27 cellular contexts compared by ENCODE assay signal in genomic region chr1:191757003-191757402, GRCh38.
DNase-seq lines count a peak whose midpoint lies in the region; ATAC-seq, FAIRE-seq and TF ChIP-seq lines count a peak whose summit lies in the region.
"Had no signal": no experiment of that assay in that cellular context is flagged by ENCODE, and none has a peak within 500 bp of the region (broad histone marks: within the 10 kb centered on the region; RNA-seq: fewer than 3 reads in every experiment).

No MANE protein-coding gene starts in this region.

- CTCF ChIA-PET in K562 (lab: Yijun Ruan, JAX; ENCODE audit: low intra/inter-chr PET ratio): no interaction called here
- CTCF ChIA-PET in CD4-positive, alpha-beta memory T cell (lab: Charles Lee; ENCODE audit: partially characterized antibody): no interaction called here

- TF ChIP-seq CTCF in BE2C (IDR thresholded peaks at IDR 0.05; ENCODE audit: low read depth, low read length) (no peak), K562 (IDR thresholded peaks at IDR 0.05 in 2 of 3, conservative IDR thresholded peaks at IDR 0.05 in 1 of 3; ENCODE audit: insufficient read depth in 2 of 3, low read depth in 1 of 3, low read length in 3 of 3) (no peak), neural progenitor cell (IDR thresholded peaks at IDR 0.05) (no peak)

- H3K36me3 ChIP-seq in BE2C: no peaks in the 10 kb centered on the region
- H3K36me3 ChIP-seq in MG63: no peaks in the 10 kb centered on the region
- H3K36me3 ChIP-seq in K562 (ENCODE audit: control insufficient read depth, insufficient read depth, low read length): no peaks in the 10 kb centered on the region
- no peaks in the 10 kb centered on the region for H3K36me3 ChIP-seq in neural progenitor cell
- no peaks in the 10 kb centered on the region for H3K36me3 ChIP-seq in CD4-positive, alpha-beta memory T cell (ENCODE audit: insufficient read depth, low read length)
- H3K36me3 ChIP-seq: adrenal gland, cardiac muscle cell, HAP-1, SJCRH30, upper lobe of right lung had no signal

- FAIRE-seq in K562 (lab: Jason Lieb, UNC): peak; percentile 32
- FAIRE-seq: GM12892, small intestine had no signal

- H3K79me2 ChIP-seq in K562 (ENCODE audit: control insufficient read depth, insufficient read depth, low read length) (no peaks in the 10 kb centered on the region), neural progenitor cell (ENCODE audit: low read depth) (no peaks in the 10 kb centered on the region)

- no peaks in the 10 kb centered on the region for H3F3A ChIP-seq in neural progenitor cell (ENCODE audit: low read depth)

- peak; percentile 56; the same call in 2 of the 3 replicates for ATAC-seq in K562
- ATAC-seq in activated T-helper 17 cell treated with anti-CD3 and anti-CD28 coated beads, Interleukin-2, amount 50 U/mL, for 72 hours (replicated peaks): no peak
- no peak for ATAC-seq in activated T-cell treated with anti-CD3 and anti-CD28 coated beads, Interleukin-2, amount 50 U/mL, for 4 hours
- ATAC-seq: activated CD4-positive, alpha-beta T cell treated with anti-CD3 and anti-CD28 coated beads for 36 hours; left colon; upper lobe of right lung had no signal

- TF ChIP-seq RAD21 in K562 (CRISPR knock-in tag; conservative IDR thresholded peaks at IDR 0.05 in 1 of 2, IDR thresholded peaks at IDR 0.05 in 1 of 2): no peak

- H3K27me3 ChIP-seq in BE2C (no peaks in the 10 kb centered on the region), MG63 (no peaks in the 10 kb centered on the region), K562 (ENCODE audit: control insufficient read depth in 2 of 2, insufficient read depth in 2 of 2, low read length in 2 of 2) (no peaks in the 10 kb centered on the region), neural progenitor cell (no peaks in the 10 kb centered on the region)
- H3K27me3 ChIP-seq in CD4-positive, alpha-beta memory T cell (ENCODE audit: insufficient read depth, low read length): no peaks in the 10 kb centered on the region
- H3K27me3 ChIP-seq: adrenal gland, cardiac muscle cell, SJCRH30, upper lobe of right lung had no signal

- H3K4me1 ChIP-seq in BE2C (peaks cover 8% of the 10 kb centered on the region), K562 (replicated peaks in 1 of 2; ENCODE audit: control insufficient read depth in 2 of 2, insufficient read depth in 2 of 2, low read length in 2 of 2) (peaks cover 0 to 3% of the 10 kb centered on the region in 2 experiments; a peak in 2 of 5 replicates), neural progenitor cell (no peaks in the 10 kb centered on the region)
- no peaks in the 10 kb centered on the region for H3K4me1 ChIP-seq in CD4-positive, alpha-beta memory T cell (ENCODE audit: insufficient read depth, low read length)
- H3K4me1 ChIP-seq: SJCRH30, upper lobe of right lung had no signal

- H3K27ac ChIP-seq in K562 (ENCODE audit: extremely low read depth, low read depth, low read length) (no peak overlapping the region), neural progenitor cell (no peak overlapping the region)
- H3K27ac ChIP-seq in CD4-positive, alpha-beta memory T cell (ENCODE audit: low read depth, low read length): no peak overlapping the region
- H3K27ac ChIP-seq: adrenal gland, cardiac muscle cell, SJCRH30, upper lobe of right lung had no signal

- H3K27ac Mint-ChIP-seq in neural progenitor cell: no peak overlapping the region
- H3K27ac Mint-ChIP-seq in CD4-positive, alpha-beta memory T cell: no peak overlapping the region
- H3K27ac Mint-ChIP-seq in activated T-helper 17 cell treated with anti-CD3 and anti-CD28 coated beads, Interleukin-2, amount 50 U/mL, for 72 hours: no peak overlapping the region
- H3K27ac Mint-ChIP-seq: activated CD4-positive, alpha-beta T cell treated with anti-CD3 and anti-CD28 coated beads for 36 hours had no signal

- in situ Hi-C loops in K562 (cut with MboI): no loop called here

- peaks cover 6% of the 10 kb centered on the region for H3K27me3 Mint-ChIP-seq in neural progenitor cell (ENCODE audit: insufficient read depth, low read depth)
- H3K27me3 Mint-ChIP-seq in CD4-positive, alpha-beta memory T cell: no peaks in the 10 kb centered on the region
- H3K27me3 Mint-ChIP-seq in activated T-helper 17 cell treated with anti-CD3 and anti-CD28 coated beads, Interleukin-2, amount 50 U/mL, for 72 hours: no peaks in the 10 kb centered on the region
- no peaks in the 10 kb centered on the region for H3K27me3 Mint-ChIP-seq in activated T-cell treated with anti-CD3 and anti-CD28 coated beads, Interleukin-2, amount 50 U/mL, for 4 hours (ENCODE audit: low read depth)
- H3K27me3 Mint-ChIP-seq: activated CD4-positive, alpha-beta T cell treated with anti-CD3 and anti-CD28 coated beads for 36 hours had no signal

- DNase-seq in BE2C (peak; percentile 35), MG63 (peak; percentile 6), K562 (ENCODE audit: extremely low read depth in 1 of 4, low spot score in 3 of 4) (peak in 1 of 4 experiments; percentile 20), neural progenitor cell (ENCODE audit: low spot score) (no peak), cardiac septum (ENCODE audit: low spot score) (no peak)
- DNase-seq in CD4-positive, alpha-beta memory T cell: no peak
- no peak for DNase-seq in activated T-cell treated with anti-CD3 and anti-CD28 coated beads, Interleukin-2, amount 50 U/mL, for 4 hours
- DNase-seq: ACHN; activated CD4-positive, alpha-beta T cell treated with anti-CD3 and anti-CD28 coated beads for 36 hours; C1 segment of cervical spinal cord; dermis blood vessel endothelial cell; left colon; mesenchymal stem cell; NCI-H1436 treated with DMSO at 0.1 percent for 48 hours; NCI-H2107; NCI-H526; nucleus accumbens; small intestine; stimulated activated CD4-positive, alpha-beta T cell treated with anti-CD3 and anti-CD28 coated beads, Interleukin-1b, Interleukin-23, amount 100 ng/mL, for 48 hours; substantia nigra; upper lobe of right lung had no signal

- POLR2A ChIA-PET in K562 (lab: Yijun Ruan, JAX): no interaction called here
- POLR2A ChIA-PET in CD4-positive, alpha-beta memory T cell (lab: Charles Lee; ENCODE audit: partially characterized antibody): no interaction called here

- no peak overlapping the region for H3K4me3 ChIP-seq in BE2C (ENCODE audit: low read depth, low read length)
- no peak overlapping the region for H3K4me3 ChIP-seq in MG63
- H3K4me3 ChIP-seq in K562: no peak overlapping the region
- H3K4me3 ChIP-seq in neural progenitor cell: no peak overlapping the region
- no peak overlapping the region for H3K4me3 ChIP-seq in CD4-positive, alpha-beta memory T cell (ENCODE audit: low read length in 2 of 2)
- H3K4me3 ChIP-seq: adrenal gland, cardiac muscle cell, HAP-1, SJCRH30, upper lobe of right lung had no signal

- intact Hi-C loops in K562 (cut with micrococcal nuclease) (no loop called here), cardiac septum (cut with DNase I) (no loop called here)
- intact Hi-C loops in CD4-positive, alpha-beta memory T cell (cut with micrococcal nuclease): no loop called here

- peaks cover 5% of the 10 kb centered on the region for H3K9me3 Mint-ChIP-seq in neural progenitor cell
- peaks cover under 1 to 12% (median 4%) of the 10 kb centered on the region in 8 donors for H3K9me3 Mint-ChIP-seq in CD4-positive, alpha-beta memory T cell
- H3K9me3 Mint-ChIP-seq in activated T-helper 17 cell treated with anti-CD3 and anti-CD28 coated beads, Interleukin-2, amount 50 U/mL, for 72 hours: peaks cover 11% of the 10 kb centered on the region
- peaks cover 20% of the 10 kb centered on the region for H3K9me3 Mint-ChIP-seq in activated T-cell treated with anti-CD3 and anti-CD28 coated beads, Interleukin-2, amount 50 U/mL, for 4 hours

- H3K9me3 ChIP-seq in BE2C (no peaks in the 10 kb centered on the region), MG63 (no peaks in the 10 kb centered on the region), K562 (replicated peaks; ENCODE audit: control insufficient read depth, insufficient read depth, low read depth, low read length) (0 out of 2 replicates have a peak, but pooled peaks cover 4% of the 10 kb centered on the region), neural progenitor cell (ENCODE audit: low read depth) (no peaks in the 10 kb centered on the region)
- H3K9me3 ChIP-seq in CD4-positive, alpha-beta memory T cell (ENCODE audit: control insufficient read depth in 1 of 2, low read length in 2 of 2): no peaks in the 10 kb centered on the region
- H3K9me3 ChIP-seq: adrenal gland, HAP-1, SJCRH30, upper lobe of right lung had no signal

- no peak for TF ChIP-seq EP300 in K562 (IDR thresholded peaks at IDR 0.05; ENCODE audit: low read length)

- TF ChIP-seq POLR2A in K562 (conservative IDR thresholded peaks at IDR 0.05): no peak

- H3K4me1 Mint-ChIP-seq in neural progenitor cell: no peaks in the 10 kb centered on the region
- no peaks in the 10 kb centered on the region for H3K4me1 Mint-ChIP-seq in CD4-positive, alpha-beta memory T cell
- H3K4me1 Mint-ChIP-seq in activated T-helper 17 cell treated with anti-CD3 and anti-CD28 coated beads, Interleukin-2, amount 50 U/mL, for 72 hours: no peaks in the 10 kb centered on the region
- H3K4me1 Mint-ChIP-seq in activated T-cell treated with anti-CD3 and anti-CD28 coated beads, Interleukin-2, amount 50 U/mL, for 4 hours (ENCODE audit: low read depth): no peaks in the 10 kb centered on the region
- H3K4me1 Mint-ChIP-seq: activated CD4-positive, alpha-beta T cell treated with anti-CD3 and anti-CD28 coated beads for 36 hours had no signal

- H3K9ac ChIP-seq in K562 (ENCODE audit: insufficient read depth in 1 of 2, low read depth in 2 of 2, low read length in 2 of 2): no peak overlapping the region
- no peak overlapping the region for H3K9ac ChIP-seq in neural progenitor cell

- no TSS peak for BruUV-seq in K562 (replicated peaks; lab: Mats Ljungman, UMichigan)

- H4K20me1 ChIP-seq in K562 (replicated peaks; ENCODE audit: control insufficient read depth, insufficient read depth, low read length): no peaks in the 10 kb centered on the region
- H4K20me1 ChIP-seq in neural progenitor cell (ENCODE audit: low read depth): no peaks in the 10 kb centered on the region

- H3K4me2 ChIP-seq in K562 (ENCODE audit: insufficient read depth, low read length): no peak overlapping the region
- H3K4me2 ChIP-seq in neural progenitor cell: no peak overlapping the region

- H3K36me3 Mint-ChIP-seq in neural progenitor cell: peaks cover 1% of the 10 kb centered on the region
- H3K36me3 Mint-ChIP-seq in CD4-positive, alpha-beta memory T cell: no peaks in the 10 kb centered on the region
- no peaks in the 10 kb centered on the region for H3K36me3 Mint-ChIP-seq in activated T-helper 17 cell treated with anti-CD3 and anti-CD28 coated beads, Interleukin-2, amount 50 U/mL, for 72 hours (ENCODE audit: low read depth)
- H3K36me3 Mint-ChIP-seq in activated T-cell treated with anti-CD3 and anti-CD28 coated beads, Interleukin-2, amount 50 U/mL, for 4 hours (ENCODE audit: insufficient read depth): no peaks in the 10 kb centered on the region

- no peak overlapping the region for H2AFZ ChIP-seq in K562 (ENCODE audit: low read depth, low read length)
- H2AFZ ChIP-seq in neural progenitor cell (replicated peaks): peak overlapping the region; percentile 38

- H3K9me1 ChIP-seq in K562 (ENCODE audit: control insufficient read depth, insufficient read depth, low read length): no peaks in the 10 kb centered on the region

- H3K4me3 Mint-ChIP-seq in neural progenitor cell: no peak overlapping the region
- H3K4me3 Mint-ChIP-seq in CD4-positive, alpha-beta memory T cell: no peak overlapping the region
- no peak overlapping the region for H3K4me3 Mint-ChIP-seq in activated T-helper 17 cell treated with anti-CD3 and anti-CD28 coated beads, Interleukin-2, amount 50 U/mL, for 72 hours
- no peak overlapping the region for H3K4me3 Mint-ChIP-seq in activated T-cell treated with anti-CD3 and anti-CD28 coated beads, Interleukin-2, amount 50 U/mL, for 4 hours
- H3K4me3 Mint-ChIP-seq: activated CD4-positive, alpha-beta T cell treated with anti-CD3 and anti-CD28 coated beads for 36 hours had no signal

Comparison
In these comparisons a context has a peak if more than half of its experiments do, and no peak if none do; other contexts are left out.
1. DNase-seq: peak in BE2C (single experiment) and MG63 (single experiment); none in neural progenitor cell (single experiment), CD4-positive, alpha-beta memory T cell (0 of 5), activated T-cell treated with anti-CD3 and anti-CD28 coated beads, Interleukin-2, amount 50 U/mL, for 4 hours (single experiment) and cardiac septum (single experiment).